ENCODE assay signal across 8 cellular contexts in genomic region chr1:43358746-43359693, GRCh38. TPM values are rescaled to one million over a fixed set of nuclear protein-coding genes. Genes with fewer than 3 reads are reported as not detected.
DNase-seq lines count a peak whose midpoint lies in the region; ATAC-seq and TF ChIP-seq lines count a peak whose summit lies in the region.

CDC20 (plus strand) TSS chr1:43358981; CDS start chr1:43359216, 235 bp downstream.

- no peaks in the 10 kb centered on the region for H3K9me2 ChIP-seq in SK-N-SH

- POLR2A ChIA-PET in SK-N-SH (lab: Yijun Ruan, JAX), result interaction anchor here (0.9 to 1.6 kb wide), 6 partner anchors 9 to 136 kb away, joined by 3 to 8 read pairs (median 4); partner anchors contain the start of genes ELOVL1, MED8 and SZT2

- peaks cover 7 to 30% of the 10 kb centered on the region in 2 experiments; a peak in 1 of 4 replicates for H3K4me1 ChIP-seq in SK-N-SH (ENCODE audit: control insufficient read depth in 1 of 2, insufficient read depth in 2 of 2, low read depth in 1 of 2, low read length in 1 of 2)

- H3K4me2 ChIP-seq in SK-N-SH, result peak within 1 kb of the TSS; percentile 87

- DNase-seq in GM04504 (ENCODE audit: low read depth), result peak; percentile 93
- DNase-seq in NCI-H1048 (lab: John Stamatoyannopoulos, UW), result peak; percentile 96
- peak; percentile 96 for DNase-seq in SK-N-SH
- peak; percentile 99 for DNase-seq in activated naive CD4-positive, alpha-beta T cell treated with anti-CD3 and anti-CD28 coated beads, Interleukin-2, amount 50 U/mL, for 16 hours
- peak; percentile 95 for DNase-seq in germinal center (ENCODE audit: low spot score)
- peak; percentile 48 to 99 (median 94) for DNase-seq in nucleus accumbens (lab: John Stamatoyannopoulos, UW)

- WGBS in SK-N-SH (ENCODE audit: low lambda C conversion rate), result 2% methylated on average over 13 of the region's 59 CpGs

- H3K9ac ChIP-seq in SK-N-SH, result peak within 1 kb of the TSS; percentile 93

- H3F3A ChIP-seq in SK-N-SH (replicated peaks; ENCODE audit: insufficient read depth), result peaks cover 34% of the 10 kb centered on the region

- peak within 1 kb of the TSS; percentile 78 to 79 for H3K4me3 ChIP-seq in SK-N-SH (ENCODE audit: low read depth in 2 of 2, low read length in 1 of 2)

- TF ChIP-seq CTCF in SK-N-SH (IDR thresholded peaks at IDR 0.05), result no peak

- 0 out of 4 replicates have a peak, but pooled peaks of 1 of the 2 experiments have one; percentile 28 for TF ChIP-seq EP300 in SK-N-SH (IDR thresholded peaks at IDR 0.05; ENCODE audit: borderline replicate concordance in 1 of 2, low read depth in 1 of 2, low read length in 1 of 2)

- no peaks in the 10 kb centered on the region for H3K27me3 ChIP-seq in SK-N-SH (ENCODE audit: insufficient read depth)

- H3K27ac ChIP-seq in SK-N-SH (ENCODE audit: low read depth in 2 of 2, low read length in 1 of 2), result peak within 1 kb of the TSS; percentile 81 to 90
- H3K27ac ChIP-seq in temporal lobe (ENCODE audit: low read depth, low read length), result peak within 1 kb of the TSS; percentile 71

- CTCF ChIA-PET in SK-N-SH (lab: Yijun Ruan, JAX), result interaction anchor here (1.0 to 2.1 kb wide), 6 partner anchors 9 to 132 kb away, joined by 3 to 9 read pairs (median 5); partner anchors contain the start of genes ELOVL1, MED8 and SZT2

- H4K20me1 ChIP-seq in SK-N-SH (ENCODE audit: insufficient read depth), result no peaks in the 10 kb centered on the region

- TF ChIP-seq RAD21 in SK-N-SH (IDR thresholded peaks at IDR 0.05; ENCODE audit: low read length), result no peak

- H3K79me2 ChIP-seq in SK-N-SH (ENCODE audit: insufficient read depth), result peaks cover 52% of the 10 kb centered on the region

- peak within 1 kb of the TSS; percentile 94 for H2AFZ ChIP-seq in SK-N-SH (ENCODE audit: low read depth)

- H3K36me3 ChIP-seq in SK-N-SH (replicated peaks in 1 of 2; ENCODE audit: control insufficient read depth in 1 of 2, insufficient read depth in 2 of 2, low read length in 1 of 2), result peaks cover 23 to 35% of the 10 kb centered on the region in 2 experiments

- H3K9me3 ChIP-seq in SK-N-SH, result no peaks in the 10 kb centered on the region

- peak; percentile 94 for ATAC-seq in HG02571 (IDR thresholded peaks at IDR 0.05; ENCODE audit: unreplicated experiment)

TF ChIP-seq in SK-N-SH, 30 proteins besides CTCF, POLR2A, EP300 and RAD21 (continues in another document):
- TF ChIP-seq IRF3 (IDR thresholded peaks at IDR 0.05; ENCODE audit: low read depth, low read length) (peak; percentile 67), RXRA (IDR thresholded peaks at IDR 0.05; ENCODE audit: borderline replicate concordance, low read depth) (no peak), POLR2AphosphoS5 (IDR thresholded peaks at IDR 0.05; ENCODE audit: low read depth, low read length) (peak; percentile 41; the same call in 1 of the 2 replicates), TCF12 (IDR thresholded peaks at IDR 0.05) (no peak), FOXJ3 (CRISPR knock-in tag; IDR thresholded peaks at IDR 0.05) (no peak), MEF2A (IDR thresholded peaks at IDR 0.05; ENCODE audit: borderline replicate concordance, low read depth) (no peak), JUND (IDR thresholded peaks at IDR 0.05) (no peak), FOXM1 (IDR thresholded peaks at IDR 0.05; ENCODE audit: low read depth) (peak; percentile 90), GABPA (IDR thresholded peaks at IDR 0.05; ENCODE audit: low read depth) (peak; percentile 82), SIN3A (IDR thresholded peaks at IDR 0.05; ENCODE audit: borderline replicate concordance, low read depth, low read length) (peak; percentile 100), EZH2phosphoT487 (IDR thresholded peaks at IDR 0.05; ENCODE audit: borderline replicate concordance, low read depth) (no peak), PBX3 (IDR thresholded peaks at IDR 0.05) (no peak), GATA2 (CRISPR knock-in tag; IDR thresholded peaks at IDR 0.05) (no peak), NFIC (IDR thresholded peaks at IDR 0.05; ENCODE audit: borderline replicate concordance) (no peak; the same call in 1 of the 2 replicates), RFX5 (IDR thresholded peaks at IDR 0.05; ENCODE audit: low read length) (no peak), RCOR1 (IDR thresholded peaks at IDR 0.05; ENCODE audit: low read length) (no peak), FOSL2 (IDR thresholded peaks at IDR 0.05; ENCODE audit: borderline replicate concordance, low read depth) (no peak), SMC3 (IDR thresholded peaks at IDR 0.05; ENCODE audit: low read depth, low read length) (no peak), REST (IDR thresholded peaks at IDR 0.05; ENCODE audit: low read depth, low read length) (no peak), MXI1 (IDR thresholded peaks at IDR 0.05; ENCODE audit: low read depth, low read length) (peak; percentile 100), TEAD4 (IDR thresholded peaks at IDR 0.05; ENCODE audit: borderline replicate concordance, insufficient read depth) (no peak), USF2 (IDR thresholded peaks at IDR 0.05; ENCODE audit: borderline replicate concordance, low read depth, low read length) (no peak), ZBTB33 (IDR thresholded peaks at IDR 0.05; ENCODE audit: borderline replicate concordance, low read depth) (peak; percentile 98), NRF1 (IDR thresholded peaks at IDR 0.05; ENCODE audit: low read depth, low read length) (no peak)

RNA-seq across cellular contexts. Expression of gene CDC20, which starts in this region (rescaled TPM):
- polyA plus RNA-seq in SK-N-SH (2012; rRNA removed), result 56.1 and 82.7 TPM in 2 replicates
- polyA plus RNA-seq in SK-N-SH (2012; cell fraction: cytosol; rRNA removed), result 36.0 and 52.4 TPM in 2 replicates
- 56.6 and 58.4 TPM in 2 replicates for polyA plus RNA-seq in SK-N-SH (2012; cell fraction: nucleus; rRNA removed)
- total RNA-seq in temporal lobe, result 2.7 TPM

Comparison
In these comparisons a context has a peak if more than half of its experiments do, and no peak if none do; other contexts are left out.
1. Peak in every context shown above with its lines: DNase-seq, ATAC-seq, H3K4me3 ChIP-seq and H3K27ac ChIP-seq.